14 cellular contexts compared by ENCODE assay signal in the genomic region with DNA sequence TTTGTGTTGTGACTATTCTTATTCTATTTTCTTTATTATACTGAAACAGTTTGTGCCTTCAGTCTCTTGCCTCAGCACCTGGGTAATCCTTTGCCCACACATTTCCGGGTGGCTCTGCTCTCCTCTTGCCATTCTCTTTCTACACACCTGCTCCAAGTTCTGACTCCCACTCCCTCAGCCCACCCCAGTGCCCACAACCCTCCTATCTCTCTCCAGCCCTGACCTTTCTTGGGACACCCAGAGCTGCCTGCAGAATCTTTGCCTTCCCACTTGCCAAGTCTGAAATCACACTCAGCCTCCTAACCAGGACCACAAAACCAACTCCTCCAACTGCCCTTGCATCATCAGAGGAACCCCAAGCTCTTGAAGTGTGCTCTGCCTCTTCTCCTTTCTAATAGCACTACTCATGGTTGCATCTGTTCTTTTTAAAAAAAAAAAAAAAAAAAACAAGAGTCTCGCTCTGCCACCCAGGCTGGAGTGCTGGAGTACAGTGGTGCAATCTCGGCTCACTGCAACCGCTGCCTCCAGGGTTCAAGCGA. TPM values are rescaled to one million over a fixed set of nuclear protein-coding genes. Genes with fewer than 3 reads are reported as not detected.
DNase-seq lines count a peak whose midpoint lies in the region; ATAC-seq and TF ChIP-seq lines count a peak whose summit lies in the region.
"Had no signal": no experiment of that assay in that cellular context is flagged by ENCODE, and none has a peak within 500 bp of the region (broad histone marks: within the 10 kb centered on the region; RNA-seq: fewer than 3 reads in every experiment).

No MANE protein-coding gene starts in this region.

- no peak for TF ChIP-seq CTCF in CD14-positive monocyte (IDR thresholded peaks at IDR 0.05)
- no peak for TF ChIP-seq CTCF in lower lobe of right lung (IDR thresholded peaks at IDR 0.05)

- peaks cover 0 to 6% (median 0%) of the 10 kb centered on the region in 3 donors for H3K27me3 Mint-ChIP-seq in CD14-positive monocyte (ENCODE audit: low read depth in 3 of 3)

- peak overlapping the region; percentile 56 for H3K27ac ChIP-seq in lower lobe of right lung
- H3K27ac ChIP-seq: GM23248, KMS-11 had no signal

- peak overlapping the region in 6 of 7 donors; percentile 8 to 85 (median 42) for H3K27ac Mint-ChIP-seq in CD14-positive monocyte

- no peaks in the 10 kb centered on the region for H3K9me3 ChIP-seq in lower lobe of right lung

- peaks cover 24% of the 10 kb centered on the region for H3K4me1 Mint-ChIP-seq in CD14-positive monocyte

- peak overlapping the region; percentile 2 for H3K4me3 ChIP-seq in lower lobe of right lung
- H3K4me3 ChIP-seq: GM23248, lung had no signal

- intact Hi-C loops in CD14-positive monocyte (cut with micrococcal nuclease) (no loop called here), lower lobe of right lung (cut with DNase I) (no loop called here)

- H3K4me1 ChIP-seq in lower lobe of right lung, result peaks cover 33% of the 10 kb centered on the region

- DNase-seq in CD14-positive monocyte (ENCODE audit: low spot score) (no peak), GF-D8 (lab: John Stamatoyannopoulos, UW) (peak; percentile 95), SKM-1 (lab: John Stamatoyannopoulos, UW; ENCODE audit: unreplicated experiment) (peak; percentile 29), lower lobe of right lung (no peak), AG08396 (ENCODE audit: low spot score) (no peak)
- DNase-seq: effector CD4-positive, alpha-beta T cell; glutamatergic neuron; GM23248; NCI-H1417 treated with DMSO at 0.1 percent for 48 hours; stimulated activated CD4-positive, alpha-beta T cell treated with anti-CD3 and anti-CD28 coated beads, Interleukin-2, amount 100 ng/mL, for 48 hours had no signal

- H3K9me3 Mint-ChIP-seq in CD14-positive monocyte, result no peaks in the 10 kb centered on the region

- no peak overlapping the region for H3K4me3 Mint-ChIP-seq in CD14-positive monocyte

- H3K36me3 ChIP-seq in lower lobe of right lung, result peaks cover 3% of the 10 kb centered on the region

- no peaks in the 10 kb centered on the region for H3K27me3 ChIP-seq in lower lobe of right lung (ENCODE audit: low read depth)

- H3K36me3 Mint-ChIP-seq in CD14-positive monocyte, result peaks cover 6 to 8% of the 10 kb centered on the region in 2 donors

- ATAC-seq in lower lobe of right lung (no peak), HG02884 (IDR thresholded peaks at IDR 0.05; ENCODE audit: unreplicated experiment) (no peak), HG02970 (IDR thresholded peaks at IDR 0.05; ENCODE audit: low FRiP score, unreplicated experiment) (no peak)

RNA-seq across cellular contexts. Expression of gene SWI5, which starts 4.1 kb away (rescaled TPM):
- 10 to 100 TPM; 14.4 to 16.2 TPM for polyA plus RNA-seq in CD14-positive monocyte
- total RNA-seq in lower lobe of right lung, result 19.1 TPM

RNA-seq across cellular contexts. Expression of gene GOLGA2, which starts 4.3 kb away (rescaled TPM):
- polyA plus RNA-seq in CD14-positive monocyte, result 1 to 10 TPM; 2.9 to 4.6 TPM
- 82.7 TPM for total RNA-seq in lower lobe of right lung

RNA-seq across cellular contexts. Expression of gene TRUB2, which starts 42.1 kb away (rescaled TPM):
- polyA plus RNA-seq in CD14-positive monocyte, result 10 to 100 TPM; 13.5 to 17.0 TPM
- 18.1 TPM for total RNA-seq in lower lobe of right lung

RNA-seq across cellular contexts. Expression of gene COQ4, which starts 42.5 kb away (rescaled TPM):
- 10 to 100 TPM; 19.9 to 20.4 TPM for polyA plus RNA-seq in CD14-positive monocyte
- total RNA-seq in lower lobe of right lung, result 35.9 TPM

Comparison
In these comparisons a context has a peak if more than half of its experiments do, and no peak if none do; other contexts are left out.
1. DNase-seq: peak in GF-D8 (single experiment) and SKM-1 (single experiment); none in CD14-positive monocyte (single experiment), lower lobe of right lung (single experiment) and AG08396 (single experiment).